ENCODE assay signal across 19 cellular contexts in the genomic region with DNA sequence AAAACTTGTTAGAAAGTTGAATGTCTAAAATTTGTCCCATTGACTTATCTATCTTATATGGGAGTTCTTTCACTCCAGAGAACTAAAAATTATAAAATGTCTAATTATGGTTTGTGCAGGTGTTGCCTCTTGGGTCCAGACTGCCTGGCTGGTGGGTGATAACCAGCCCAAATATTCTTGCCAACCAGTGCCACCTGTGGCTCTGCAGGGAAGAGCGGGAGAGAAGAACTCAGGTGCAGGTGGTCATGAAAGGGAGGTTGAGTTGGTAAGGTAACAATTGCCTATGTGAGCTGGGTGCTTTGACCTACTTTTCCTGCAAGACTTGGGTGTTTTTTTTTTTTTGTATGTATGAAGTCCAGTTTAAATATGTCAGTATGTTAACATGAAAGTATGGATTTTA. TPM values are rescaled to one million over a fixed set of nuclear protein-coding genes. Genes with fewer than 3 reads are reported as not detected.
DNase-seq lines count a peak whose midpoint lies in the region; ATAC-seq and TF ChIP-seq lines count a peak whose summit lies in the region.
"Had no signal": no experiment of that assay in that cellular context is flagged by ENCODE, and none has a peak within 500 bp of the region (broad histone marks: within the 10 kb centered on the region; RNA-seq: fewer than 3 reads in every experiment).

No MANE protein-coding gene starts in this region.

- peaks cover 10% of the 10 kb centered on the region for H3K79me1 ChIP-seq in mesendoderm (ENCODE audit: low read length)

- H3K9ac ChIP-seq in KMS-11 = no peak overlapping the region
- H3K9ac ChIP-seq in OCI-LY3 (ENCODE audit: low read length) = no peak overlapping the region
- H3K9ac ChIP-seq in mesendoderm (ENCODE audit: low read length) = no peak overlapping the region

- no peak overlapping the region for H2AFZ ChIP-seq in KMS-11 (ENCODE audit: low read depth)
- H2AFZ ChIP-seq in OCI-LY3 (ENCODE audit: low read depth, low read length) = no peak overlapping the region

- no peak overlapping the region for H2BK5ac ChIP-seq in mesendoderm (ENCODE audit: low read length)

- DNase-seq in NCI-H2107 treated with DMSO at 0.1 percent for 48 hours (lab: John Stamatoyannopoulos, UW; ENCODE audit: unreplicated experiment) (peak; percentile 29), NCI-H2107 (lab: John Stamatoyannopoulos, UW) (no peak), mesendoderm (peak; percentile 31), MV-4-11 (lab: John Stamatoyannopoulos, UW) (no peak)
- no peak for DNase-seq in activated CD4-positive, alpha-beta T cell treated with anti-CD3 and anti-CD28 coated beads for 4 hours
- DNase-seq: activated CD4-positive, alpha-beta memory T cell treated with anti-CD3 and anti-CD28 coated beads for 36 hours; activated naive CD8-positive, alpha-beta T cell treated with anti-CD3 and anti-CD28 coated beads, Interleukin-2, amount 50 U/mL, for 24 hours; caudate nucleus; CD8-positive, alpha-beta memory T cell; effector CD8-positive, alpha-beta T cell; GF-D8; left ventricle myocardium superior; ovary; stimulated activated CD4-positive, alpha-beta T cell treated with anti-CD3 and anti-CD28 coated beads, Interleukin-4, amount 100 ng/mL, for 24 hours had no signal

- H3K27me3 ChIP-seq in KMS-11 (ENCODE audit: insufficient read depth, low read depth) (no peaks in the 10 kb centered on the region), OCI-LY3 (ENCODE audit: low read depth, low read length) (no peaks in the 10 kb centered on the region), mesendoderm (ENCODE audit: insufficient read depth, low read length, poor library complexity) (no peaks in the 10 kb centered on the region)
- H3K27me3 ChIP-seq: ovary had no signal

- H3K4me2 ChIP-seq in KMS-11 (no peak overlapping the region), OCI-LY3 (ENCODE audit: low read length) (no peak overlapping the region), mesendoderm (ENCODE audit: low read length) (no peak overlapping the region)

- ATAC-seq in HG02623 (IDR thresholded peaks at IDR 0.05; ENCODE audit: unreplicated experiment) = no peak
- ATAC-seq: activated naive CD8-positive, alpha-beta T cell treated with anti-CD3 and anti-CD28 coated beads, Interleukin-2, amount 50 U/mL, for 24 hours; left ventricle myocardium superior had no signal

- no peak overlapping the region for H3K23ac ChIP-seq in mesendoderm (ENCODE audit: low read length)

- no peak overlapping the region for H2BK120ac ChIP-seq in mesendoderm (ENCODE audit: low read depth, low read length)

- H2BK15ac ChIP-seq in mesendoderm (replicated peaks; ENCODE audit: low read depth) = no peak overlapping the region

- no peak overlapping the region for H4K5ac ChIP-seq in mesendoderm (ENCODE audit: low read length)

- H4K8ac ChIP-seq in mesendoderm (ENCODE audit: low read depth, low read length) = no peak overlapping the region

- no peak overlapping the region for H2AK5ac ChIP-seq in mesendoderm (ENCODE audit: low read length)

- no peak overlapping the region for H3K4ac ChIP-seq in mesendoderm (ENCODE audit: low read depth, low read length)

- no peaks in the 10 kb centered on the region for H3K9me3 ChIP-seq in OCI-LY3 (ENCODE audit: insufficient read depth, low read length)
- H3K9me3 ChIP-seq: ovary, thoracic aorta had no signal

- H4K20me1 ChIP-seq in KMS-11 (ENCODE audit: insufficient read depth) (no peaks in the 10 kb centered on the region), OCI-LY3 (ENCODE audit: insufficient read depth, low read length) (no peaks in the 10 kb centered on the region)

- H3K27ac ChIP-seq in KMS-11 = no peak overlapping the region
- H3K27ac ChIP-seq in OCI-LY3 (ENCODE audit: low read length) = no peak overlapping the region
- H3K27ac ChIP-seq in mesendoderm (ENCODE audit: low read depth, low read length) = no peak overlapping the region
- H3K27ac ChIP-seq: HL-60, ovary, thoracic aorta had no signal

- no peaks in the 10 kb centered on the region for H3K36me3 ChIP-seq in KMS-11 (ENCODE audit: insufficient read depth)
- peaks cover 7% of the 10 kb centered on the region for H3K36me3 ChIP-seq in OCI-LY3 (replicated peaks; ENCODE audit: low read depth, low read length)
- H3K36me3 ChIP-seq in mesendoderm (ENCODE audit: control insufficient read depth, insufficient read depth, low read length) = no peaks in the 10 kb centered on the region
- H3K36me3 ChIP-seq: ovary, thoracic aorta had no signal

- H3K4me3 ChIP-seq in KMS-11 (IDR thresholded peaks at IDR 0.05; ENCODE audit: insufficient read depth, low read depth, low read length) (no peak overlapping the region), OCI-LY3 (ENCODE audit: low read length) (no peak overlapping the region), mesendoderm (ENCODE audit: low read length) (no peak overlapping the region)
- H3K4me3 ChIP-seq: ovary, thoracic aorta had no signal

- H3K79me2 ChIP-seq in KMS-11 (ENCODE audit: insufficient read depth, low read depth) (no peaks in the 10 kb centered on the region; the same call in 1 of the 2 replicates), OCI-LY3 (ENCODE audit: low read length) (peaks cover 62% of the 10 kb centered on the region), mesendoderm (ENCODE audit: control insufficient read depth, insufficient read depth, low read length) (peaks cover 1% of the 10 kb centered on the region)

- WGBS in mesendoderm (ENCODE audit: extremely low coverage, insufficient coverage, low lambda C conversion rate) = no CpG with 5 or more reads among the region's 1 CpG

- H3K56ac ChIP-seq in mesendoderm (ENCODE audit: low read length) = no peak overlapping the region

- TF ChIP-seq CTCF in KMS-11 (conservative IDR thresholded peaks at IDR 0.05; ENCODE audit: low read depth, low read length) (peak; percentile 48), OCI-LY3 (IDR thresholded peaks at IDR 0.05; ENCODE audit: low read depth, low read length) (peak; percentile 15; the same call in 1 of the 2 replicates)

- H3K4me1 ChIP-seq in KMS-11 (ENCODE audit: low read depth, poor library complexity, severe bottlenecking) (peaks cover 9% of the 10 kb centered on the region), OCI-LY3 (ENCODE audit: low read length) (peaks cover 18% of the 10 kb centered on the region), mesendoderm (ENCODE audit: control insufficient read depth, low read depth, low read length) (peaks cover 9% of the 10 kb centered on the region)

- no peak overlapping the region for H3K18ac ChIP-seq in mesendoderm (ENCODE audit: low read length)

RNA-seq across cellular contexts. Expression of a gene that starts 10.2 kb away (rescaled TPM):
- 9.9 TPM for polyA plus RNA-seq in mesendoderm (2013, experiment 1 of 2)
- polyA plus RNA-seq in mesendoderm (2013, experiment 2 of 2) = 9.5 TPM

RNA-seq across cellular contexts. Expression of a gene that starts 45.6 kb away (rescaled TPM):
- polyA plus RNA-seq in mesendoderm (2013, experiment 1 of 2) = 20.8 TPM
- 20.1 TPM for polyA plus RNA-seq in mesendoderm (2013, experiment 2 of 2)

Comparison
In these comparisons a context has a peak if more than half of its experiments do, and no peak if none do; other contexts are left out.
1. DNase-seq: peak in NCI-H2107 treated with DMSO at 0.1 percent for 48 hours (single experiment) and mesendoderm (single experiment); none in NCI-H2107 (single experiment), MV-4-11 (single experiment) and activated CD4-positive, alpha-beta T cell treated with anti-CD3 and anti-CD28 coated beads for 4 hours (0 of 2).